8 cellular contexts compared by ENCODE assay signal in the genomic region with DNA sequence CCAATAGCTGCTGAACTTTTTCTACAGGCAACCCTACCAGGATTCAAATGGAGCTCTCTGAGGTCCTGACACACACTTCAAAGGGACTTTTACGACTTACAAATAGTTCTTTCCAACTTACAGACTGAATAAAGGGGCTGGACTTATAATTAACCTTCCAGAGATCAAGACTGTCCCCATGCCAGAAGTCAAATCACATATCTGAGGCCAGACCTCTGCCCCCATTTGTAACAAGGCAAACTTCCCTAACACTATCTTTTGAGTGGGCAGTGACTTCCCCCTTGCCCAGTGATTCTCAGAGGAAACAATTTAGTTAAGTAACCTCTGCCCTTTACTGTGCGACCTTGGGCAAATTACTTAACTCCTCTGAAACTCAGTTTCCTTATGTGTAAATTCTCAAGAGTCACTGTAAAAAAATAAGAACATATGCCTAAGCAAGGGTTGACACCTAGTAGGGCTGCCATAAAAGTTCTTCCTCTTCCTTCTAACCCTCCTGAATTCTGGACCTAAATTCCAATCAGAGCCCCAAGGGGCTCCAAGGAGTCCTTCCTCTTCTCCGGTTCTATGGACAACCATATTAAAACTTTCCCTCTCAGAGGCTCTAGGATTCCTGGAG. TPM values are rescaled to one million over a fixed set of nuclear protein-coding genes. Genes with fewer than 3 reads are reported as not detected.
DNase-seq lines count a peak whose midpoint lies in the region; ATAC-seq and TF ChIP-seq lines count a peak whose summit lies in the region.

No MANE protein-coding gene starts in this region.

- H3K36me3 ChIP-seq in cardiac muscle cell (no peaks in the 10 kb centered on the region), parathyroid adenoma (ENCODE audit: control insufficient read depth, insufficient read depth, low read length) (no peaks in the 10 kb centered on the region)

- H3K9me3 ChIP-seq in cardiac muscle cell (ENCODE audit: low read depth) (no peaks in the 10 kb centered on the region), parathyroid adenoma (ENCODE audit: control insufficient read depth, low read length) (no peaks in the 10 kb centered on the region)

- DNase-seq in cardiac muscle cell (ENCODE audit: low read depth in 1 of 2, low spot score in 1 of 2) (peak; percentile 39 to 53), Right ventricle myocardium superior (no peak), T-cell (no peak), erythroblast (lab: John Stamatoyannopoulos, UW) (peak in 1 of 2 experiments; percentile 54), NCI-H1048 (lab: John Stamatoyannopoulos, UW) (no peak)

- H3K27me3 ChIP-seq in cardiac muscle cell (no peaks in the 10 kb centered on the region), parathyroid adenoma (ENCODE audit: control insufficient read depth, insufficient read depth, low read length) (no peaks in the 10 kb centered on the region)

- peaks cover 14% of the 10 kb centered on the region for H3K4me1 ChIP-seq in cardiac muscle cell (ENCODE audit: low read depth)
- H3K4me1 ChIP-seq in parathyroid adenoma = no peaks in the 10 kb centered on the region

- ATAC-seq in Right ventricle myocardium superior (ENCODE audit: poor library complexity) (no peak), T-cell (replicated peaks in 1 of 4) (no peak), GM18502 (IDR thresholded peaks at IDR 0.05; ENCODE audit: poor library complexity, unreplicated experiment) (no peak), HG03045 (IDR thresholded peaks at IDR 0.05; ENCODE audit: unreplicated experiment) (no peak)

- TF ChIP-seq CTCF in cardiac muscle cell (IDR thresholded peaks at IDR 0.05; ENCODE audit: low read depth, low read length) (no peak), parathyroid adenoma (IDR thresholded peaks at IDR 0.05) (no peak)

- CTCF ChIA-PET in T-cell (lab: Charles Lee) = interaction anchor here (0.5 to 1.2 kb wide), 4 partner anchors 9 to 72 kb away, joined by 3 to 5 read pairs (median 3); no protein-coding TSS in a partner anchor

- peak overlapping the region; percentile 92 to 98 (median 96) for H3K4me3 Mint-ChIP-seq in T-cell

- H3K79me2 ChIP-seq in parathyroid adenoma = peaks cover 12% of the 10 kb centered on the region

- peak; percentile 29 for TF ChIP-seq POLR2A in erythroblast (IDR thresholded peaks at IDR 0.05; ENCODE audit: low read length)

- intact Hi-C loops in Right ventricle myocardium superior (cut with DNase I) = loop anchor here (10.0 kb wide), 1 partner anchor 54 kb away; no protein-coding TSS in a partner anchor

- H3K9me3 Mint-ChIP-seq in T-cell = no peaks in the 10 kb centered on the region

- H3K4me3 ChIP-seq in cardiac muscle cell = peak overlapping the region; percentile 67
- peak overlapping the region; percentile 99 for H3K4me3 ChIP-seq in parathyroid adenoma (ENCODE audit: low read depth, low read length)

- peaks cover 40 to 52% (median 43%) of the 10 kb centered on the region in 3 donors for H3K4me1 Mint-ChIP-seq in T-cell

- H2AFZ ChIP-seq in parathyroid adenoma = no peak overlapping the region

- H3K27ac Mint-ChIP-seq in T-cell = peak overlapping the region; percentile 89 to 90

- H3K27ac ChIP-seq in cardiac muscle cell = peak overlapping the region; percentile 81
- peak overlapping the region; percentile 32 for H3K27ac ChIP-seq in parathyroid adenoma

- no peaks in the 10 kb centered on the region for H3K36me3 Mint-ChIP-seq in T-cell

- no peak overlapping the region for H3K9ac ChIP-seq in parathyroid adenoma

- peak overlapping the region; percentile 88 for H3K4me2 ChIP-seq in parathyroid adenoma (ENCODE audit: low read length)

- no peaks in the 10 kb centered on the region for H3K27me3 Mint-ChIP-seq in T-cell

- POLR2A ChIA-PET in T-cell (lab: Charles Lee) = interaction anchor here (0.5 to 0.7 kb wide), 4 partner anchors 13 to 597 kb away, joined by 3 to 11 read pairs (median 4); no protein-coding TSS in a partner anchor

RNA-seq across cellular contexts. Expression of a gene that starts 1.3 kb away (rescaled TPM):
- 18.8 and 32.7 TPM in 2 replicates for total RNA-seq in cardiac muscle cell
- 53.4 and 69.2 TPM in 2 replicates for polyA plus RNA-seq in cardiac muscle cell
- total RNA-seq in Right ventricle myocardium superior = 49.3 TPM
- total RNA-seq in T-cell = 100 to 1,000 TPM; 145 to 161 (median 156) TPM

Comparison
In these comparisons a context has a peak if more than half of its experiments do, and no peak if none do; other contexts are left out.
1. DNase-seq: peak in cardiac muscle cell (2 of 2); none in Right ventricle myocardium superior (single experiment), T-cell (0 of 34) and NCI-H1048 (single experiment).